ENCODE assay signal across 17 cellular contexts in genomic region chr11:801097-801780, GRCh38. TPM values are rescaled to one million over a fixed set of nuclear protein-coding genes. Genes with fewer than 3 reads are reported as not detected.
"Had no signal": no experiment of that assay in that cellular context is flagged by ENCODE, and none has a peak within 500 bp of the region (broad histone marks: within the 10 kb centered on the region; RNA-seq: fewer than 3 reads in every experiment).

No MANE protein-coding gene starts in this region.

- H3K27me3 Mint-ChIP-seq: activated CD8-positive, alpha-beta memory T cell treated with anti-CD3 and anti-CD28 coated beads, Interleukin-2, amount 10 ng/mL, durations not matched to agents 7 days and 5 days; activated T-cell treated with anti-CD3 and anti-CD28 coated beads, Interleukin-2, amount 50 U/mL, for 24 hours had no signal

- H3K9me3 ChIP-seq: ascending aorta, ovary, suprapubic skin, upper lobe of left lung had no signal

- H3K4me3 Mint-ChIP-seq: activated CD8-positive, alpha-beta memory T cell treated with anti-CD3 and anti-CD28 coated beads, Interleukin-2, amount 10 ng/mL, durations not matched to agents 7 days and 5 days; activated T-cell treated with anti-CD3 and anti-CD28 coated beads, Interleukin-2, amount 50 U/mL, for 24 hours; endodermal cell had no signal

- H3K27ac Mint-ChIP-seq: activated CD8-positive, alpha-beta memory T cell treated with anti-CD3 and anti-CD28 coated beads, Interleukin-2, amount 10 ng/mL, durations not matched to agents 7 days and 5 days; activated T-cell treated with anti-CD3 and anti-CD28 coated beads, Interleukin-2, amount 50 U/mL, for 24 hours; endodermal cell had no signal

- H3K9me3 Mint-ChIP-seq: activated T-cell treated with anti-CD3 and anti-CD28 coated beads, Interleukin-2, amount 50 U/mL, for 24 hours; endodermal cell had no signal

- ATAC-seq: activated CD4-positive, CD25-positive, alpha-beta regulatory T cell treated with anti-CD3 and anti-CD28 coated beads, Interleukin-2, amount 50 U/mL, for 24 hours; activated CD8-positive, alpha-beta memory T cell treated with anti-CD3 and anti-CD28 coated beads, Interleukin-2, amount 10 ng/mL, durations not matched to agents 7 days and 5 days; left ventricle myocardium superior; stimulated activated naive CD8-positive, alpha-beta T cell treated with anti-CD3 and anti-CD28 coated beads, Interleukin-15, Interleukin-2, amounts not matched to agents 100 U/mL and 50 U/mL, for 24 hours had no signal

- H3K27me3 ChIP-seq: ascending aorta, ovary, suprapubic skin, upper lobe of left lung had no signal

- DNase-seq: activated CD4-positive, alpha-beta T cell treated with anti-CD3 and anti-CD28 coated beads, Interleukin-2, amount 50 U/mL, for 48 hours; activated CD8-positive, alpha-beta memory T cell treated with anti-CD3 and anti-CD28 coated beads, Interleukin-2, amount 10 ng/mL, durations not matched to agents 7 days and 5 days; activated gamma-delta T cell; activated T-cell treated with anti-CD3 and anti-CD28 coated beads, Interleukin-2, amount 50 U/mL, for 24 hours; endodermal cell; erythroblast; hippocampal formation; mesendoderm; ovary; stimulated activated CD4-positive, alpha-beta T cell treated with anti-CD3 and anti-CD28 coated beads, Interleukin-2, amount 100 ng/mL, for 48 hours; stimulated activated naive CD8-positive, alpha-beta T cell treated with anti-CD3 and anti-CD28 coated beads, Interleukin-15, Interleukin-2, amounts not matched to agents 100 U/mL and 50 U/mL, for 24 hours had no signal

- H3K27ac ChIP-seq: ascending aorta, ovary, suprapubic skin, upper lobe of left lung had no signal

- FAIRE-seq: bronchial epithelial cell had no signal

- H3K36me3 ChIP-seq: ovary had no signal

- H3K4me3 ChIP-seq: ascending aorta, ovary, suprapubic skin, upper lobe of left lung had no signal

RNA-seq across cellular contexts. Expression of gene CEND1, which starts 11.3 kb away (rescaled TPM):
- total RNA-seq: ascending aorta, bronchial epithelial cell, endodermal cell, left ventricle myocardium superior, suprapubic skin, upper lobe of left lung had no signal
